ENCODE assay signal across 1 cellular context in genomic region chr17:4901648-4902344, GRCh38.
TF ChIP-seq lines count a peak whose summit lies in the region.

No MANE protein-coding gene starts in this region.

TF ChIP-seq in HepG2, 621 proteins besides CTCF, POLR2A, EP300 and RAD21:
- TF ChIP-seq AGO2 (optimal IDR thresholded peaks at IDR 0.05; ENCODE audit: low read depth, low read length) = peak; percentile 55
- no peak for TF ChIP-seq LCORL (IDR thresholded peaks at IDR 0.05)
- no peak for TF ChIP-seq LCORL (CRISPR knock-in tag; IDR thresholded peaks at IDR 0.05)
TF ChIP-seq in HepG2: peak in this region for 1.
